26 cellular contexts compared by ENCODE assay signal in the genomic region with DNA sequence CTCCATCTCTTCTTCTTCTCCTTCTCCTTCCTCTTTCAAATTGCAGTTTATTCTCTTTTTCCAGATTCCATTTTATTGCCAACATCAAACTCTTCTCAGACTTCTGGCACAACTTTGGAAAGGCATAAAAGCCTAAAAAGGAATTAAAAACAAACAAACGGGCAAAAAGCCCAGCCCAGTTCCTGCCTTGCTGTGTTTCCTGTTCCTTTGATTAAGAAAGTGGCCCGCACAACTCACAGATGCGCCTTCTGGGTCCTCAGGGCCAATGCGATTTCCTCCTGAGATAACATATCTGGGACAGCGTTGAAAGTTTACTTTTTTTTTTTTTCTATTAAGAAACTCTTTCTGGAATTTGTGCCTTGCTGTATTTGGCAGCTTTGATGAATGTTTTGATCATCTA.
DNase-seq lines count a peak whose midpoint lies in the region; ATAC-seq and TF ChIP-seq lines count a peak whose summit lies in the region.
"Had no signal": no experiment of that assay in that cellular context is flagged by ENCODE, and none has a peak within 500 bp of the region (broad histone marks: within the 10 kb centered on the region; RNA-seq: fewer than 3 reads in every experiment).

No MANE protein-coding gene starts in this region.

- no peaks in the 10 kb centered on the region for H3K4me1 Mint-ChIP-seq in nephron progenitor cell
- H3K4me1 Mint-ChIP-seq: activated naive CD4-positive, alpha-beta T cell treated with anti-CD3 and anti-CD28 coated beads, Interleukin-2, amount 10 ng/mL, durations not matched to agents 7 days and 5 days; CD8-positive, alpha-beta memory T cell had no signal

- no peak for TF ChIP-seq POLR2A in heart left ventricle (IDR thresholded peaks at IDR 0.05)

- peak overlapping the region; percentile 64 for H3K27ac Mint-ChIP-seq in nephron progenitor cell
- H3K27ac Mint-ChIP-seq: activated naive CD4-positive, alpha-beta T cell treated with anti-CD3 and anti-CD28 coated beads, Interleukin-2, amount 10 ng/mL, durations not matched to agents 7 days and 5 days; activated T-helper 1 cell treated with anti-CD3 and anti-CD28 coated beads, Interleukin-12 subunit alpha, Interleukin-12 subunit beta, Interleukin-2, Interleukin-4 antibody, amounts not matched to agents 30 ng/mL and 10 ng/mL and 1 ng/mL, durations not matched to agents 14 hours and 24 hours and 36 hours; CD8-positive, alpha-beta memory T cell; IgD-negative memory B cell; stimulated activated naive CD8-positive, alpha-beta T cell treated with anti-CD3 and anti-CD28 coated beads, Interleukin-15, Interleukin-2, amounts not matched to agents 100 ng/mL and 50 ng/mL, for 24 hours had no signal

- DNase-seq in heart left ventricle (no peak), Right ventricle myocardium superior (no peak), astrocyte of the hippocampus (ENCODE audit: low read depth, low spot score) (peak; percentile 58), nephron progenitor cell (no peak), smooth muscle cell (lab: John Stamatoyannopoulos, UW; ENCODE audit: unreplicated experiment) (no peak), SIG-M5 (lab: John Stamatoyannopoulos, UW) (no peak), COLO829 (ENCODE audit: low spot score) (no peak), middle frontal gyrus (ENCODE audit: extremely low spot score, low spot score) (no peak)
- DNase-seq: 8988T; activated CD4-positive, alpha-beta T cell treated with anti-CD3 and anti-CD28 coated beads, Interleukin-2, amount 50 U/mL, for 48 hours; activated CD8-positive, alpha-beta memory T cell treated with anti-CD3 and anti-CD28 coated beads, Interleukin-2, amount 50 U/mL, for 4 hours; activated naive CD4-positive, alpha-beta T cell treated with anti-CD3 and anti-CD28 coated beads, Interleukin-2, amount 10 ng/mL, durations not matched to agents 7 days and 5 days; CD8-positive, alpha-beta memory T cell; central memory CD4-positive, alpha-beta T cell; dermis blood vessel endothelial cell; DMS153; NCI-H1048; NCI-H2029; NCI-H2227 treated with DMSO at 0.1 percent for 48 hours; NCI-H748 treated with DMSO at 0.1 percent for 48 hours; posterior cingulate gyrus had no signal

- peaks cover 5% of the 10 kb centered on the region for H3F3A ChIP-seq in smooth muscle cell (ENCODE audit: low read depth)

- H3K79me2 ChIP-seq in smooth muscle cell (ENCODE audit: low read depth) = no peaks in the 10 kb centered on the region

- H3K27me3 ChIP-seq in heart left ventricle = no peaks in the 10 kb centered on the region
- H3K27me3 ChIP-seq in smooth muscle cell (ENCODE audit: low read depth) = no peaks in the 10 kb centered on the region
- H3K27me3 ChIP-seq: tibial nerve had no signal

- no peak overlapping the region for H3K4me3 Mint-ChIP-seq in nephron progenitor cell
- H3K4me3 Mint-ChIP-seq: activated naive CD4-positive, alpha-beta T cell treated with anti-CD3 and anti-CD28 coated beads, Interleukin-2, amount 10 ng/mL, durations not matched to agents 7 days and 5 days; activated T-helper 1 cell treated with anti-CD3 and anti-CD28 coated beads, Interleukin-12 subunit alpha, Interleukin-12 subunit beta, Interleukin-2, Interleukin-4 antibody, amounts not matched to agents 30 ng/mL and 10 ng/mL and 1 ng/mL, durations not matched to agents 14 hours and 24 hours and 36 hours; IgD-negative memory B cell; stimulated activated naive CD8-positive, alpha-beta T cell treated with anti-CD3 and anti-CD28 coated beads, Interleukin-15, Interleukin-2, amounts not matched to agents 100 ng/mL and 50 ng/mL, for 24 hours had no signal

- no peaks in the 10 kb centered on the region for H3K36me3 ChIP-seq in heart left ventricle
- H3K36me3 ChIP-seq in smooth muscle cell (ENCODE audit: low read depth) = no peaks in the 10 kb centered on the region
- H3K36me3 ChIP-seq: tibial nerve had no signal

- H3K4me1 ChIP-seq in heart left ventricle (peaks cover 0 to 4% (median 0%) of the 10 kb centered on the region in 12 donors), smooth muscle cell (ENCODE audit: low read depth) (no peaks in the 10 kb centered on the region)
- H3K4me1 ChIP-seq: tibial nerve had no signal

- H3K27ac ChIP-seq in heart left ventricle (peak overlapping the region in 7 of 12 donors; percentile 9 to 70 (median 49)), smooth muscle cell (ENCODE audit: low read depth) (peak overlapping the region; percentile 56)
- H3K27ac ChIP-seq: tibial nerve had no signal

- WGBS in heart left ventricle, 4 donors = 38 to 52% (median 42%) methylated on average over 5 of the region's 5 CpGs
- 84% methylated on average over 5 of the region's 5 CpGs for WGBS in smooth muscle cell (ENCODE audit: low lambda C conversion rate)

- H3K4me2 ChIP-seq in smooth muscle cell = peak overlapping the region; percentile 62

- H2AFZ ChIP-seq in smooth muscle cell (ENCODE audit: low read depth) = peak overlapping the region; percentile 83

- H3K9me3 Mint-ChIP-seq in nephron progenitor cell = peaks cover 14% of the 10 kb centered on the region

- TF ChIP-seq CTCF in heart left ventricle (IDR thresholded peaks at IDR 0.05) = no peak
- no peak for TF ChIP-seq CTCF in nephron progenitor cell (IDR thresholded peaks at IDR 0.05)
- no peak for TF ChIP-seq CTCF in smooth muscle cell (IDR thresholded peaks at IDR 0.05; ENCODE audit: borderline replicate concordance, insufficient read depth, poor library complexity, severe bottlenecking)

- H3K9me3 ChIP-seq in heart left ventricle (peaks cover 0 to 11% (median 0%) of the 10 kb centered on the region in 12 donors), smooth muscle cell (replicated peaks; ENCODE audit: low read depth) (no peaks in the 10 kb centered on the region)

- ATAC-seq in heart left ventricle = peak in 2 of 4 donors; percentile 16 to 45
- ATAC-seq in Right ventricle myocardium superior (ENCODE audit: poor library complexity) = no peak

- H3K9ac ChIP-seq in smooth muscle cell (ENCODE audit: low read depth) = no peak overlapping the region

- H4K20me1 ChIP-seq in smooth muscle cell (ENCODE audit: low read depth) = no peaks in the 10 kb centered on the region

- intact Hi-C loops in heart left ventricle (cut with DNase I) = no loop called here
- intact Hi-C loops in Right ventricle myocardium superior (cut with DNase I) = no loop called here

- H3K36me3 Mint-ChIP-seq in nephron progenitor cell (ENCODE audit: low read depth) = no peaks in the 10 kb centered on the region
- H3K36me3 Mint-ChIP-seq: activated naive CD4-positive, alpha-beta T cell treated with anti-CD3 and anti-CD28 coated beads, Interleukin-2, amount 10 ng/mL, durations not matched to agents 7 days and 5 days; CD8-positive, alpha-beta memory T cell; IgD-negative memory B cell had no signal

- peaks cover 3% of the 10 kb centered on the region for H3K27me3 Mint-ChIP-seq in nephron progenitor cell (ENCODE audit: low read depth, poor library complexity)
- H3K27me3 Mint-ChIP-seq: activated naive CD4-positive, alpha-beta T cell treated with anti-CD3 and anti-CD28 coated beads, Interleukin-2, amount 10 ng/mL, durations not matched to agents 7 days and 5 days had no signal

- H3K4me3 ChIP-seq in heart left ventricle = peak overlapping the region in 10 of 12 donors; percentile 3 to 50 (median 31)
- no peak overlapping the region for H3K4me3 ChIP-seq in smooth muscle cell
- H3K4me3 ChIP-seq: lung, tibial nerve had no signal
